Comparison of ENCODE assay signal across 34 cellular contexts in genomic region chr1:67578397-67579020, GRCh38.
DNase-seq lines count a peak whose midpoint lies in the region; TF ChIP-seq lines count a peak whose summit lies in the region.
"Had no signal": no experiment of that assay in that cellular context is flagged by ENCODE, and none has a peak within 500 bp of the region (broad histone marks: within the 10 kb centered on the region; RNA-seq: fewer than 3 reads in every experiment).

No MANE protein-coding gene starts in this region.

- H3K27me3 Mint-ChIP-seq in Calu3 (ENCODE audit: unreplicated experiment), result no peaks in the 10 kb centered on the region
- no peaks in the 10 kb centered on the region for H3K27me3 Mint-ChIP-seq in T-helper 2 cell treated with Interferon-gamma antibody and Interleukin-4, amounts not matched to agents 5 μg/mL and 100 μg/mL, for 36 hours (ENCODE audit: low read depth)
- H3K27me3 Mint-ChIP-seq: activated CD4-positive, alpha-beta memory T cell treated with anti-CD3 and anti-CD28 coated beads for 36 hours; activated naive CD4-positive, alpha-beta T cell treated with anti-CD3 and anti-CD28 coated beads, Interleukin-2, amount 10 ng/mL, durations not matched to agents 7 days and 5 days had no signal

- peak overlapping the region; percentile 43; the same call in 1 of the 2 replicates for H3K27ac ChIP-seq in C4-2B
- H3K27ac ChIP-seq in liver (ENCODE audit: low read depth in 1 of 2, low read length in 2 of 2), result peak overlapping the region; percentile 39 to 57
- H3K27ac ChIP-seq in breast epithelium, result no peak overlapping the region
- H3K27ac ChIP-seq: adrenal gland, dorsolateral prefrontal cortex, gastroesophageal sphincter, HL-60, testis had no signal

- intact Hi-C loops in Calu3 (cut with micrococcal nuclease; ENCODE audit: unreplicated experiment), result no loop called here
- intact Hi-C loops in breast epithelium (cut with DNase I; ENCODE audit: low total_unique reads), result no loop called here

- H3K4me1 ChIP-seq in liver (ENCODE audit: control insufficient read depth in 4 of 4, insufficient read depth in 4 of 4, low read length in 3 of 4) (peaks cover 8 to 42% (median 37%) of the 10 kb centered on the region in 4 donors), breast epithelium (no peaks in the 10 kb centered on the region)
- H3K4me1 ChIP-seq: adrenal gland, gastroesophageal sphincter, HAP-1 had no signal

- no peak overlapping the region for H3K9ac ChIP-seq in liver (ENCODE audit: low read depth in 1 of 2, low read length in 2 of 2)

- H3K4me3 ChIP-seq in liver (ENCODE audit: low read depth in 1 of 3, low read length in 3 of 3), result no peak overlapping the region
- no peak overlapping the region for H3K4me3 ChIP-seq in breast epithelium
- H3K4me3 ChIP-seq: adrenal gland, dorsolateral prefrontal cortex, gastroesophageal sphincter, HAP-1, smooth muscle cell, testis had no signal

- H3K27me3 ChIP-seq in liver (ENCODE audit: control insufficient read depth in 4 of 4, insufficient read depth in 4 of 4, low read length in 3 of 4) (no peaks in the 10 kb centered on the region), breast epithelium (no peaks in the 10 kb centered on the region)
- H3K27me3 ChIP-seq: adrenal gland, dorsolateral prefrontal cortex, gastroesophageal sphincter, testis had no signal

- CTCF ChIA-PET in Calu3 (lab: Charles Lee), result no interaction called here

- H3K36me3 Mint-ChIP-seq in Calu3 (ENCODE audit: insufficient read depth, unreplicated experiment), result no peaks in the 10 kb centered on the region
- no peaks in the 10 kb centered on the region for H3K36me3 Mint-ChIP-seq in T-helper 2 cell treated with Interferon-gamma antibody and Interleukin-4, amounts not matched to agents 5 μg/mL and 100 μg/mL, for 36 hours (ENCODE audit: low read depth)
- H3K36me3 Mint-ChIP-seq: activated CD4-positive, alpha-beta memory T cell treated with anti-CD3 and anti-CD28 coated beads for 36 hours; activated naive CD4-positive, alpha-beta T cell treated with anti-CD3 and anti-CD28 coated beads, Interleukin-2, amount 10 ng/mL, durations not matched to agents 7 days and 5 days; brain; CD8-positive, alpha-beta T cell; natural killer cell treated with Interleukin-12 subunit alpha and Interleukin-12 subunit beta and Interleukin-15 and Interleukin-18, amount 100 ng/mL, for 72 hours had no signal

- TF ChIP-seq CTCF in C4-2B (conservative IDR thresholded peaks at IDR 0.05), result no peak
- TF ChIP-seq CTCF in liver (IDR thresholded peaks at IDR 0.05; ENCODE audit: low read depth, low read length, missing input control), result no peak
- TF ChIP-seq CTCF in Calu3 (IDR thresholded peaks at IDR 0.05; ENCODE audit: unreplicated experiment), result no peak
- TF ChIP-seq CTCF in breast epithelium (IDR thresholded peaks at IDR 0.05), result no peak

- H3K27ac Mint-ChIP-seq in Calu3 (ENCODE audit: unreplicated experiment), result no peak overlapping the region
- no peak overlapping the region for H3K27ac Mint-ChIP-seq in T-helper 2 cell treated with Interferon-gamma antibody and Interleukin-4, amounts not matched to agents 5 μg/mL and 100 μg/mL, for 36 hours
- H3K27ac Mint-ChIP-seq: activated CD4-positive, alpha-beta memory T cell treated with anti-CD3 and anti-CD28 coated beads for 36 hours; activated naive CD4-positive, alpha-beta T cell treated with anti-CD3 and anti-CD28 coated beads, Interleukin-2, amount 10 ng/mL, durations not matched to agents 7 days and 5 days; activated T-helper 1 cell treated with anti-CD3 and anti-CD28 coated beads, Interleukin-12 subunit alpha, Interleukin-12 subunit beta, Interleukin-2, Interleukin-4 antibody, amounts not matched to agents 30 ng/mL and 10 ng/mL and 1 ng/mL, durations not matched to agents 14 hours and 24 hours and 36 hours; B cell; brain; CD8-positive, alpha-beta T cell; natural killer cell treated with Interleukin-12 subunit alpha and Interleukin-12 subunit beta and Interleukin-15 and Interleukin-18, amount 100 ng/mL, for 72 hours had no signal

- H3K36me3 ChIP-seq in liver (ENCODE audit: control insufficient read depth in 4 of 4, insufficient read depth in 3 of 4, low read depth in 1 of 4, low read length in 3 of 4) (no peaks in the 10 kb centered on the region), breast epithelium (no peaks in the 10 kb centered on the region)
- H3K36me3 ChIP-seq: adrenal gland, gastroesophageal sphincter, HAP-1 had no signal

- H3K4me3 Mint-ChIP-seq in Calu3 (ENCODE audit: low read depth, unreplicated experiment), result no peak overlapping the region
- no peak overlapping the region for H3K4me3 Mint-ChIP-seq in T-helper 2 cell treated with Interferon-gamma antibody and Interleukin-4, amounts not matched to agents 5 μg/mL and 100 μg/mL, for 36 hours
- H3K4me3 Mint-ChIP-seq: activated CD4-positive, alpha-beta memory T cell treated with anti-CD3 and anti-CD28 coated beads for 36 hours; activated naive CD4-positive, alpha-beta T cell treated with anti-CD3 and anti-CD28 coated beads, Interleukin-2, amount 10 ng/mL, durations not matched to agents 7 days and 5 days; activated T-helper 1 cell treated with anti-CD3 and anti-CD28 coated beads, Interleukin-12 subunit alpha, Interleukin-12 subunit beta, Interleukin-2, Interleukin-4 antibody, amounts not matched to agents 30 ng/mL and 10 ng/mL and 1 ng/mL, durations not matched to agents 14 hours and 24 hours and 36 hours; B cell; brain; CD8-positive, alpha-beta T cell; natural killer cell treated with Interleukin-12 subunit alpha and Interleukin-12 subunit beta and Interleukin-15 and Interleukin-18, amount 100 ng/mL, for 72 hours had no signal

- peak; percentile 36 to 66 for TF ChIP-seq RAD21 in liver (IDR thresholded peaks at IDR 0.05)

- no TSS peak for BruUV-seq in Calu3 (replicated peaks; lab: Mats Ljungman, UMichigan)

- no peaks in the 10 kb centered on the region for H3K9me3 ChIP-seq in liver (ENCODE audit: control insufficient read depth in 4 of 4, low read length in 3 of 4)
- H3K9me3 ChIP-seq in breast epithelium, result no peaks in the 10 kb centered on the region
- H3K9me3 ChIP-seq: adrenal gland, gastroesophageal sphincter, HAP-1, testis had no signal

- DNase-seq in HuH-7.5 (ENCODE audit: low spot score) (peak; percentile 62), SHP77 (lab: John Stamatoyannopoulos, UW) (peak; percentile 21 to 34), Calu3 (no peak), breast epithelium (ENCODE audit: low spot score in 2 of 2) (no peak)
- DNase-seq in T-helper 2 cell treated with Interferon-gamma antibody and Interleukin-4, amounts not matched to agents 5 μg/mL and 100 μg/mL, for 36 hours (ENCODE audit: low spot score), result no peak
- DNase-seq: activated CD4-positive, alpha-beta memory T cell treated with anti-CD3 and anti-CD28 coated beads for 36 hours; activated CD4-positive, alpha-beta T cell treated with anti-CD3 and anti-CD28 coated beads for 1 hour; activated CD8-positive, alpha-beta memory T cell treated with anti-CD3 and anti-CD28 coated beads, Interleukin-2, amount 50 U/mL, for 4 hours; activated naive CD4-positive, alpha-beta T cell treated with anti-CD3 and anti-CD28 coated beads, Interleukin-2, amount 10 ng/mL, durations not matched to agents 7 days and 5 days; adrenal gland; CD8-positive, alpha-beta T cell; DMS 273 treated with DMSO at 0.1 percent for 48 hours; dorsolateral prefrontal cortex; hippocampal formation; left cardiac atrium; MV-4-11; NCI-H1436 treated with DMSO at 0.1 percent for 48 hours; occipital lobe; PC-3; retina; SIG-M5; stimulated activated CD4-positive, alpha-beta T cell treated with anti-CD3 and anti-CD28 coated beads, Interleukin-2, amount 100 ng/mL, for 24 hours; stimulated activated naive CD8-positive, alpha-beta T cell treated with anti-CD3 and anti-CD28 coated beads, Interleukin-15, Interleukin-2, amounts not matched to agents 100 U/mL and 50 U/mL, for 24 hours; testis had no signal

- peaks cover 14% of the 10 kb centered on the region for H3K4me1 Mint-ChIP-seq in Calu3 (ENCODE audit: low read depth, unreplicated experiment)
- H3K4me1 Mint-ChIP-seq in T-helper 2 cell treated with Interferon-gamma antibody and Interleukin-4, amounts not matched to agents 5 μg/mL and 100 μg/mL, for 36 hours (ENCODE audit: low read depth), result no peaks in the 10 kb centered on the region
- H3K4me1 Mint-ChIP-seq: B cell had no signal

- no peaks in the 10 kb centered on the region for H3K9me3 Mint-ChIP-seq in Calu3 (ENCODE audit: low read depth, unreplicated experiment)
- no peaks in the 10 kb centered on the region for H3K9me3 Mint-ChIP-seq in T-helper 2 cell treated with Interferon-gamma antibody and Interleukin-4, amounts not matched to agents 5 μg/mL and 100 μg/mL, for 36 hours
- H3K9me3 Mint-ChIP-seq: activated CD4-positive, alpha-beta memory T cell treated with anti-CD3 and anti-CD28 coated beads for 36 hours; activated naive CD4-positive, alpha-beta T cell treated with anti-CD3 and anti-CD28 coated beads, Interleukin-2, amount 10 ng/mL, durations not matched to agents 7 days and 5 days; activated T-helper 1 cell treated with anti-CD3 and anti-CD28 coated beads, Interleukin-12 subunit alpha, Interleukin-12 subunit beta, Interleukin-2, Interleukin-4 antibody, amounts not matched to agents 30 ng/mL and 10 ng/mL and 1 ng/mL, durations not matched to agents 14 hours and 24 hours and 36 hours; brain; CD8-positive, alpha-beta T cell; natural killer cell treated with Interleukin-12 subunit alpha and Interleukin-12 subunit beta and Interleukin-15 and Interleukin-18, amount 100 ng/mL, for 72 hours had no signal

- 28% methylated on average over 6 of the region's 6 CpGs for WGBS in liver

- no peak for TF ChIP-seq POLR2A in breast epithelium (IDR thresholded peaks at IDR 0.05)

TF ChIP-seq in liver, 16 proteins besides CTCF, POLR2A, EP300 and RAD21 (continues in another document):
- TF ChIP-seq NR2F2 (IDR thresholded peaks at IDR 0.05) (no peak), GABPA (IDR thresholded peaks at IDR 0.05 in 1 of 2, conservative IDR thresholded peaks at IDR 0.05 in 1 of 2) (no peak), SP1 (IDR thresholded peaks at IDR 0.05) (peak; percentile 91), RXRA (IDR thresholded peaks at IDR 0.05) (peak; percentile 99), EGR1 (IDR thresholded peaks at IDR 0.05; ENCODE audit: low read depth in 2 of 2) (no peak), ZBTB33 (IDR thresholded peaks at IDR 0.05) (peak; percentile 16), YY1 (IDR thresholded peaks at IDR 0.05) (peak; percentile 67)

Comparison
In these comparisons a context has a peak if more than half of its experiments do, and no peak if none do; other contexts are left out.
1. H3K27ac ChIP-seq: peak in C4-2B (single experiment) and liver (2 of 2); none in breast epithelium (0 of 2).
2. DNase-seq: peak in HuH-7.5 (single experiment) and SHP77 (2 of 2); none in Calu3 (single experiment), breast epithelium (0 of 2) and T-helper 2 cell treated with Interferon-gamma antibody and Interleukin-4, amounts not matched to agents 5 μg/mL and 100 μg/mL, for 36 hours (single experiment).